31 cellular contexts compared by ENCODE assay signal in genomic region chr2:44246436-44246835, GRCh38. TPM values are rescaled to one million over a fixed set of nuclear protein-coding genes. Genes with fewer than 3 reads are reported as not detected.
DNase-seq lines count a peak whose midpoint lies in the region; ATAC-seq, FAIRE-seq and TF ChIP-seq lines count a peak whose summit lies in the region.
"Had no signal": no experiment of that assay in that cellular context is flagged by ENCODE, and none has a peak within 500 bp of the region (broad histone marks: within the 10 kb centered on the region; RNA-seq: fewer than 3 reads in every experiment).

No MANE protein-coding gene starts in this region.

- H3K4me2 ChIP-seq in A549 (peak overlapping the region; percentile 20), astrocyte (ENCODE audit: low read length) (no peak overlapping the region)
- H3K4me2 ChIP-seq: BLaER1 treated with 17β-estradiol and CSF1 and Interleukin-3, amounts not matched to agents 10 nM and 100 nM; PC-9 had no signal

- no peak overlapping the region for H3K9ac ChIP-seq in astrocyte (ENCODE audit: low read length)
- H3K9ac ChIP-seq: BLaER1 treated with 17β-estradiol and CSF1 and Interleukin-3, amounts not matched to agents 10 nM and 100 nM had no signal

- H3K36me3 ChIP-seq in astrocyte (ENCODE audit: insufficient read depth, low read length) = no peaks in the 10 kb centered on the region
- H3K36me3 ChIP-seq: BLaER1 treated with 17β-estradiol and CSF1 and Interleukin-3, amounts not matched to agents 10 nM and 100 nM; spleen had no signal

- no peak for TF ChIP-seq EP300 in A549 (IDR thresholded peaks at IDR 0.05)

- WGBS in A549 (ENCODE audit: missing lambda C conversion rate) = 88% methylated on average over 1 of the region's 1 CpG

- H3K27ac Mint-ChIP-seq in astrocyte (ENCODE audit: unreplicated experiment) = no peak overlapping the region
- H3K27ac Mint-ChIP-seq in nephron = peak overlapping the region in 2 of 3 experiments; percentile 83 to 84
- H3K27ac Mint-ChIP-seq: activated CD4-positive, alpha-beta memory T cell treated with anti-CD3 and anti-CD28 coated beads, Interleukin-2, amount 10 ng/mL, durations not matched to agents 7 days and 5 days; activated naive CD4-positive, alpha-beta T cell treated with anti-CD3 and anti-CD28 coated beads, Interleukin-2, amount 50 U/mL, for 72 hours; activated T-helper 2 cell treated with anti-CD3 and anti-CD28 coated beads, Interferon-gamma antibody, Interleukin-2, Interleukin-4, amounts not matched to agents 10 μg/mL and 5 μg/mL and 100 μg/mL, durations not matched to agents 14 hours and 24 hours and 36 hours; natural killer cell; type B pancreatic cell had no signal

- no peak overlapping the region for H3K4me3 Mint-ChIP-seq in astrocyte (ENCODE audit: unreplicated experiment)
- H3K4me3 Mint-ChIP-seq in nephron = no peak overlapping the region
- H3K4me3 Mint-ChIP-seq: activated CD4-positive, alpha-beta memory T cell treated with anti-CD3 and anti-CD28 coated beads, Interleukin-2, amount 10 ng/mL, durations not matched to agents 7 days and 5 days; natural killer cell; type B pancreatic cell had no signal

- DNase-seq in A549 (ENCODE audit: low read depth in 1 of 2, low spot score in 1 of 2) (no peak), astrocyte (ENCODE audit: low read depth) (peak; percentile 48), DMS153 treated with DMSO at 0.1 percent for 48 hours (lab: John Stamatoyannopoulos, UW; ENCODE audit: unreplicated experiment) (no peak)
- DNase-seq in activated CD4-positive, alpha-beta T cell treated with anti-CD3 and anti-CD28 coated beads for 48 hours = no peak
- DNase-seq: activated CD4-positive, alpha-beta memory T cell treated with anti-CD3 and anti-CD28 coated beads, Interleukin-2, amount 10 ng/mL, durations not matched to agents 7 days and 5 days; cerebellar nuclear complex; DND-41; dorsolateral prefrontal cortex; islet precursor cell; left ventricle myocardium superior; natural killer cell; NCI-H187; NCI-H2171; NCI-H524; right cardiac atrium; Right ventricle myocardium superior; spleen had no signal

- no peaks in the 10 kb centered on the region for H3K27me3 ChIP-seq in astrocyte (ENCODE audit: insufficient read depth, low read length)
- H3K27me3 ChIP-seq: BLaER1 treated with 17β-estradiol and CSF1 and Interleukin-3, amounts not matched to agents 10 nM and 100 nM; dorsolateral prefrontal cortex; spleen had no signal

- H3K9me3 ChIP-seq in A549 (peaks cover 4% of the 10 kb centered on the region; the same call in 1 of the 3 replicates), astrocyte (ENCODE audit: insufficient read depth, low read depth, low read length) (no peaks in the 10 kb centered on the region)
- H3K9me3 ChIP-seq: spleen had no signal

- H3K4me3 ChIP-seq in A549 (no peak overlapping the region), astrocyte (ENCODE audit: insufficient read depth, low read depth, low read length) (no peak overlapping the region)
- H3K4me3 ChIP-seq: BLaER1 treated with 17β-estradiol and CSF1 and Interleukin-3, amounts not matched to agents 10 nM and 100 nM; dorsolateral prefrontal cortex; PC-9; spleen had no signal

- H2AFZ ChIP-seq in astrocyte (ENCODE audit: low read depth, low read length) = no peak overlapping the region
- H2AFZ ChIP-seq: PC-9 had no signal

- H3K4me1 ChIP-seq in A549 (peaks cover 60% of the 10 kb centered on the region), astrocyte (ENCODE audit: insufficient read depth, low read length) (no peaks in the 10 kb centered on the region)

- ATAC-seq in A549 = no peak
- ATAC-seq in HG03025 (IDR thresholded peaks at IDR 0.05; ENCODE audit: low FRiP score, unreplicated experiment) = no peak
- no peak for ATAC-seq in HG02571 (IDR thresholded peaks at IDR 0.05; ENCODE audit: unreplicated experiment)
- ATAC-seq: activated CD4-positive, CD25-positive, alpha-beta regulatory T cell treated with anti-CD3 and anti-CD28 coated beads, Interleukin-2, amount 50 U/mL, for 24 hours; activated naive CD4-positive, alpha-beta T cell treated with anti-CD3 and anti-CD28 coated beads, Interleukin-2, amount 50 U/mL, for 72 hours; left ventricle myocardium superior; natural killer cell; right cardiac atrium had no signal

- TF ChIP-seq RAD21 in A549 (conservative IDR thresholded peaks at IDR 0.05 in 1 of 2, IDR thresholded peaks at IDR 0.05 in 1 of 2) = no peak

- POLR2A ChIA-PET in A549 (lab: Yijun Ruan, JAX) = interaction anchor here (1.3 to 2.0 kb wide), 2 partner anchors 45 to 115 kb away, joined by 3 to 9 read pairs; partner anchors contain the start of genes CAMKMT and PREPL

- no peak for TF ChIP-seq POLR2A in A549 (IDR thresholded peaks at IDR 0.05; ENCODE audit: low read length)

- H3K36me3 Mint-ChIP-seq in astrocyte (ENCODE audit: low read depth, unreplicated experiment) (peaks cover 1% of the 10 kb centered on the region), nephron (ENCODE audit: low read depth) (no peaks in the 10 kb centered on the region)
- H3K36me3 Mint-ChIP-seq: activated naive CD4-positive, alpha-beta T cell treated with anti-CD3 and anti-CD28 coated beads, Interleukin-2, amount 50 U/mL, for 72 hours; natural killer cell; type B pancreatic cell had no signal

- FAIRE-seq in A549 (lab: Jason Lieb, UNC) (no peak), G401.6 (lab: Jason Lieb, UNC) (peak; percentile 3), astrocyte (lab: Jason Lieb, UNC) (no peak)
- FAIRE-seq: GM12891 had no signal

- H3K9me3 Mint-ChIP-seq in astrocyte (ENCODE audit: unreplicated experiment) = peaks cover 2% of the 10 kb centered on the region
- H3K9me3 Mint-ChIP-seq in nephron = peaks cover 7% of the 10 kb centered on the region
- H3K9me3 Mint-ChIP-seq: activated CD4-positive, alpha-beta memory T cell treated with anti-CD3 and anti-CD28 coated beads, Interleukin-2, amount 10 ng/mL, durations not matched to agents 7 days and 5 days; activated naive CD4-positive, alpha-beta T cell treated with anti-CD3 and anti-CD28 coated beads, Interleukin-2, amount 50 U/mL, for 72 hours; activated T-helper 2 cell treated with anti-CD3 and anti-CD28 coated beads, Interferon-gamma antibody, Interleukin-2, Interleukin-4, amounts not matched to agents 10 μg/mL and 5 μg/mL and 100 μg/mL, durations not matched to agents 14 hours and 24 hours and 36 hours; natural killer cell; type B pancreatic cell had no signal

- CTCF ChIA-PET in A549 (lab: Yijun Ruan, JAX) = interaction anchor here (0.6 to 34.3 kb wide), 10 partner anchors 10 to 174 kb away, joined by 3 to 548 read pairs (median 4); no protein-coding TSS in a partner anchor

- peaks cover 10% of the 10 kb centered on the region for H3K4me1 Mint-ChIP-seq in astrocyte (ENCODE audit: low read depth, unreplicated experiment)
- H3K4me1 Mint-ChIP-seq in nephron = peaks cover 14% of the 10 kb centered on the region

- TF ChIP-seq CTCF in A549 (IDR thresholded peaks at IDR 0.05) (no peak), astrocyte (IDR thresholded peaks at IDR 0.05; ENCODE audit: insufficient read depth, low read depth, low read length) (no peak), nephron (IDR thresholded peaks at IDR 0.05; ENCODE audit: unreplicated experiment in 3 of 3) (no peak)

- H3K79me2 ChIP-seq in astrocyte (ENCODE audit: insufficient read depth, low read length) = no peaks in the 10 kb centered on the region

- H3K27ac ChIP-seq in A549 = peak overlapping the region; percentile 73 to 78; a peak in 5 of 6 replicates
- no peak overlapping the region for H3K27ac ChIP-seq in astrocyte (ENCODE audit: low read depth, low read length)
- H3K27ac ChIP-seq: BLaER1 treated with 17β-estradiol and CSF1 and Interleukin-3, amounts not matched to agents 10 nM and 100 nM; PC-9 had no signal

- H3K27me3 Mint-ChIP-seq in astrocyte (ENCODE audit: low read depth, unreplicated experiment) = no peaks in the 10 kb centered on the region
- H3K27me3 Mint-ChIP-seq in nephron (ENCODE audit: low read depth) = peaks cover 11% of the 10 kb centered on the region
- H3K27me3 Mint-ChIP-seq: type B pancreatic cell had no signal

- H4K20me1 ChIP-seq in astrocyte (ENCODE audit: insufficient read depth, low read length) = no peaks in the 10 kb centered on the region
- H4K20me1 ChIP-seq: BLaER1 treated with 17β-estradiol and CSF1 and Interleukin-3, amounts not matched to agents 10 nM and 100 nM had no signal

TF ChIP-seq in A549, 52 proteins besides CTCF, POLR2A, EP300 and RAD21:
- TF ChIP-seq POLR2AphosphoS2 (conservative IDR thresholded peaks at IDR 0.05; ENCODE audit: low read length) (no peak), HEYL (CRISPR knock-in tag; IDR thresholded peaks at IDR 0.05) (no peak), RARB (CRISPR knock-in tag; IDR thresholded peaks at IDR 0.05) (no peak), CHD4 (IDR thresholded peaks at IDR 0.05; ENCODE audit: borderline replicate concordance) (no peak), EHF (CRISPR knock-in tag; IDR thresholded peaks at IDR 0.05) (no peak), HOXB5 (CRISPR knock-in tag; IDR thresholded peaks at IDR 0.05) (no peak), RCOR1 (IDR thresholded peaks at IDR 0.05; ENCODE audit: low read depth, low read length) (no peak)

RNA-seq across cellular contexts. Expression of gene SLC3A1, which starts 28.8 kb away (rescaled TPM):
- polyA plus RNA-seq in A549 (2011; rRNA removed) = 7.1 and 7.2 TPM in 2 replicates
- 2.1 TPM in 2 replicates for polyA plus RNA-seq in A549 (2012; cell fraction: cytosol; rRNA removed)
- 0.68 and 1.3 TPM in 2 replicates for polyA plus RNA-seq in A549 (2012; cell fraction: nucleus; rRNA removed)
- 1.1 to 1.4 TPM (median 1.2 TPM) in 3 replicates for polyA plus RNA-seq in A549 (2017; fragmentation: RNase III; extraction: RNeasy Plus Mini Kit Qiagen cat#74134 plus additional on column Dnase treatment)
- 2.6 and 3.0 TPM in 2 replicates for polyA minus RNA-seq in A549 (2011; rRNA and poly(A)+ RNA removed)
- 0.20 TPM in 1 of 2 replicates, not detected in the other for total RNA-seq in astrocyte
- total RNA-seq: glomerular endothelial cell, left ventricle myocardium superior, LHCN-M2, osteocyte, PC-9, Right ventricle myocardium superior had no signal
